Comparison of ENCODE assay signal across 1 cellular context in the genomic region with DNA sequence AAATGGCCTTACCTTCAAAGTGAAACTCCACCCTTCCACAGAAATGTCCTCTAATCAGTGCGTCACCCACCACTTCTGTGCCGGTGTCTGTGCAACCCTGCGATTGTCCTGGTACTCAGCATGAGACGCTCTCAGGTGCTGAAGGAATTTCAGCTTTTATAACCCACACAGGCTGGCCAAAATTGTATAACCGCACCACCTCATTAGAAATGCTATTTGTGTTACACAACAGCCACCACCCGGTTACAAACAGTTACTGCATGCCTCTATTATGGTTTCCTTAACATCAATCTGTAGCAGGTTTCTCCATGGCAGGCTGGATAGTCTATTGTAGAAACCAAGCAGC.
TF ChIP-seq lines count a peak whose summit lies in the region.

No MANE protein-coding gene starts in this region.

TF ChIP-seq in SK-N-SH treated with all-trans-retinoic acid at 6 μM for 48 hours, 23 proteins besides CTCF, POLR2A, EP300 and RAD21 (continued from another document):
- TF ChIP-seq, protein P1, sequence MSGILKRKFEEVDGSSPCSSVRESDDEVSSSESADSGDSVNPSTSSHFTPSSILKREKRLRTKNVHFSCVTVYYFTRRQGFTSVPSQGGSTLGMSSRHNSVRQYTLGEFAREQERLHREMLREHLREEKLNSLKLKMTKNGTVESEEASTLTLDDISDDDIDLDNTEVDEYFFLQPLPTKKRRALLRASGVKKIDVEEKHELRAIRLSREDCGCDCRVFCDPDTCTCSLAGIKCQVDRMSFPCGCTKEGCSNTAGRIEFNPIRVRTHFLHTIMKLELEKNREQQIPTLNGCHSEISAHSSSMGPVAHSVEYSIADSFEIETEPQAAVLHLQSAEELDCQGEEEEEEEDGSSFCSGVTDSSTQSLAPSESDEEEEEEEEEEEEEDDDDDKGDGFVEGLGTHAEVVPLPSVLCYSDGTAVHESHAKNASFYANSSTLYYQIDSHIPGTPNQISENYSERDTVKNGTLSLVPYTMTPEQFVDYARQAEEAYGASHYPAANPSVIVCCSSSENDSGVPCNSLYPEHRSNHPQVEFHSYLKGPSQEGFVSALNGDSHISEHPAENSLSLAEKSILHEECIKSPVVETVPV (CRISPR knock-in tag; IDR thresholded peaks at IDR 0.05): no peak
- no peak for TF ChIP-seq OSR1 (CRISPR knock-in tag; IDR thresholded peaks at IDR 0.05)
- no peak for TF ChIP-seq ZNF8 (CRISPR knock-in tag; IDR thresholded peaks at IDR 0.05)
- no peak for TF ChIP-seq CSDC2 (CRISPR knock-in tag; IDR thresholded peaks at IDR 0.05)
- no peak for TF ChIP-seq TCF4 (CRISPR knock-in tag; IDR thresholded peaks at IDR 0.05; ENCODE audit: borderline replicate concordance)
